ENCODE assay signal across 17 cellular contexts in genomic region chr2:134248913-134249312, GRCh38. TPM values are rescaled to one million over a fixed set of nuclear protein-coding genes. Genes with fewer than 3 reads are reported as not detected.
DNase-seq lines count a peak whose midpoint lies in the region; ATAC-seq and TF ChIP-seq lines count a peak whose summit lies in the region.
"Had no signal": no experiment of that assay in that cellular context is flagged by ENCODE, and none has a peak within 500 bp of the region (broad histone marks: within the 10 kb centered on the region; RNA-seq: fewer than 3 reads in every experiment).

No MANE protein-coding gene starts in this region.

- peaks cover 15% of the 10 kb centered on the region for H3K4me1 ChIP-seq in mammary epithelial cell (ENCODE audit: insufficient read depth, low read length)
- peaks cover 100% of the 10 kb centered on the region for H3K4me1 ChIP-seq in OCI-LY7 (ENCODE audit: insufficient read depth, low read length, poor library complexity, severe bottlenecking)
- peaks cover 6 to 97% (median 59%) of the 10 kb centered on the region in 12 donors for H3K4me1 ChIP-seq in heart left ventricle

- H3K79me2 ChIP-seq in mammary epithelial cell (ENCODE audit: insufficient read depth, low read length) (peaks cover 46% of the 10 kb centered on the region), OCI-LY7 (ENCODE audit: insufficient read depth, low read depth, low read length) (peaks cover 71% of the 10 kb centered on the region; the same call in 1 of the 2 replicates)

- H3K36me3 ChIP-seq in mammary epithelial cell (ENCODE audit: insufficient read depth, low read length) (no peaks in the 10 kb centered on the region), OCI-LY7 (ENCODE audit: insufficient read depth, low read length) (no peaks in the 10 kb centered on the region), heart left ventricle (peaks cover 0 to 5% (median 0%) of the 10 kb centered on the region in 9 donors)

- CTCF ChIA-PET in MCF 10A (lab: Yijun Ruan, JAX), result interaction anchor here (0.5 to 0.7 kb wide), 4 partner anchors 120 to 202 kb away, joined by 3 read pairs; no protein-coding TSS in a partner anchor
- CTCF ChIA-PET in mammary epithelial cell (lab: Charles Lee; ENCODE audit: low non-redundant PET), result no interaction called here
- CTCF ChIA-PET in OCI-LY7 (lab: Charles Lee; ENCODE audit: unreplicated experiment), result no interaction called here
- CTCF ChIA-PET in WTC11 (lab: Charles Lee), result no interaction called here

- TF ChIP-seq POLR2A in heart left ventricle (IDR thresholded peaks at IDR 0.05), result no peak

- H3K27me3 Mint-ChIP-seq in MCF 10A (ENCODE audit: insufficient read depth, unreplicated experiment), result no peaks in the 10 kb centered on the region
- no peaks in the 10 kb centered on the region for H3K27me3 Mint-ChIP-seq in stimulated activated memory B cell treated with anti-CD40 and anti-IgM and Interleukin-4, amounts not matched to agents 10 μg/mL and 1 μg/mL and 100 μg/mL, for 72 hours
- H3K27me3 Mint-ChIP-seq in WTC11 (ENCODE audit: low read depth), result no peaks in the 10 kb centered on the region

- H4K20me1 ChIP-seq in mammary epithelial cell (ENCODE audit: insufficient read depth, low read length) (no peaks in the 10 kb centered on the region), OCI-LY7 (ENCODE audit: insufficient read depth, low read length) (0 out of 2 replicates have a peak, but pooled peaks cover 4% of the 10 kb centered on the region)

- no peaks in the 10 kb centered on the region for H3K27me3 ChIP-seq in mammary epithelial cell (ENCODE audit: insufficient read depth, low read length)
- no peaks in the 10 kb centered on the region for H3K27me3 ChIP-seq in heart left ventricle

- H3K9me3 Mint-ChIP-seq in MCF 10A (ENCODE audit: unreplicated experiment) (no peaks in the 10 kb centered on the region), WTC11 (no peaks in the 10 kb centered on the region; the same call in 1 of the 2 replicates)
- no peaks in the 10 kb centered on the region for H3K9me3 Mint-ChIP-seq in stimulated activated memory B cell treated with anti-CD40 and anti-IgM and Interleukin-4, amounts not matched to agents 10 μg/mL and 1 μg/mL and 100 μg/mL, for 72 hours

- no peak overlapping the region for H3K4me2 ChIP-seq in mammary epithelial cell (ENCODE audit: insufficient read depth, low read depth, low read length)
- H3K4me2 ChIP-seq in OCI-LY7 (ENCODE audit: low read length), result peak overlapping the region; percentile 80

- H3K36me3 Mint-ChIP-seq in MCF 10A (ENCODE audit: insufficient read depth, unreplicated experiment) (peaks cover 6% of the 10 kb centered on the region), WTC11 (no peaks in the 10 kb centered on the region)
- no peaks in the 10 kb centered on the region for H3K36me3 Mint-ChIP-seq in stimulated activated memory B cell treated with anti-CD40 and anti-IgM and Interleukin-4, amounts not matched to agents 10 μg/mL and 1 μg/mL and 100 μg/mL, for 72 hours

- DNase-seq in MCF 10A (ENCODE audit: unreplicated experiment), result no peak
- no peak for DNase-seq in mammary epithelial cell
- no peak for DNase-seq in OCI-LY7 (ENCODE audit: low spot score)
- no peak for DNase-seq in heart left ventricle
- no peak for DNase-seq in WTC11 (ENCODE audit: low spot score)
- DNase-seq in NCI-H2029 (lab: John Stamatoyannopoulos, UW), result no peak
- DNase-seq: C1 segment of cervical spinal cord, Calu3, GOT3, NCI-H1048, NCI-H146, NCI-H345, NCI-H526 treated with DMSO at 0.1 percent for 48 hours had no signal

- in situ Hi-C loops in mammary epithelial cell (cut with MboI; ENCODE audit: low sequenced_read_pairs in 2 of 2), result loop anchor here in 1 of 2 donors (25.0 kb wide), 2 partner anchors 163 to 362 kb away; no protein-coding TSS in a partner anchor

- TF ChIP-seq CTCF in MCF 10A (IDR thresholded peaks at IDR 0.05; ENCODE audit: unreplicated experiment) (no peak), mammary epithelial cell (conservative IDR thresholded peaks at IDR 0.05 in 1 of 2, IDR thresholded peaks at IDR 0.05 in 1 of 2; ENCODE audit: extremely low read depth in 1 of 2, insufficient read depth in 1 of 2, low read depth in 1 of 2, low read length in 2 of 2) (no peak), OCI-LY7 (conservative IDR thresholded peaks at IDR 0.05; ENCODE audit: low read length) (no peak), heart left ventricle (IDR thresholded peaks at IDR 0.05) (no peak), WTC11 (IDR thresholded peaks at IDR 0.05) (no peak)

- no peak overlapping the region for H3K4me3 ChIP-seq in mammary epithelial cell (replicated peaks in 1 of 3; ENCODE audit: insufficient read depth in 1 of 3, low read depth in 2 of 3, low read length in 3 of 3)
- H3K4me3 ChIP-seq in OCI-LY7 (ENCODE audit: low read depth, low read length, poor library complexity, severe bottlenecking), result no peak overlapping the region
- H3K4me3 ChIP-seq in heart left ventricle, result no peak overlapping the region
- H3K4me3 ChIP-seq: SK-N-MC had no signal

- dilution Hi-C loops in mammary epithelial cell (cut with HindIII; ENCODE audit: low sequenced_read_pairs), result no loop called here

- peaks cover 16% of the 10 kb centered on the region for H3K4me1 Mint-ChIP-seq in MCF 10A (ENCODE audit: insufficient read depth, unreplicated experiment)
- H3K4me1 Mint-ChIP-seq in stimulated activated memory B cell treated with anti-CD40 and anti-IgM and Interleukin-4, amounts not matched to agents 10 μg/mL and 1 μg/mL and 100 μg/mL, for 72 hours, result peaks cover 99% of the 10 kb centered on the region
- peaks cover 40% of the 10 kb centered on the region for H3K4me1 Mint-ChIP-seq in WTC11

- H3K27ac Mint-ChIP-seq in MCF 10A (ENCODE audit: low read depth, unreplicated experiment), result peak overlapping the region; percentile 4
- H3K27ac Mint-ChIP-seq in stimulated activated memory B cell treated with anti-CD40 and anti-IgM and Interleukin-4, amounts not matched to agents 10 μg/mL and 1 μg/mL and 100 μg/mL, for 72 hours, result peak overlapping the region; percentile 73
- no peak overlapping the region for H3K27ac Mint-ChIP-seq in WTC11

- H3K4me3 Mint-ChIP-seq in MCF 10A (ENCODE audit: unreplicated experiment) (no peak overlapping the region), WTC11 (no peak overlapping the region)
- no peak overlapping the region for H3K4me3 Mint-ChIP-seq in stimulated activated memory B cell treated with anti-CD40 and anti-IgM and Interleukin-4, amounts not matched to agents 10 μg/mL and 1 μg/mL and 100 μg/mL, for 72 hours

- POLR2A ChIA-PET in MCF 10A (lab: Yijun Ruan, JAX), result no interaction called here
- POLR2A ChIA-PET in OCI-LY7 (lab: Charles Lee), result interaction anchor here (0.5 to 1.6 kb wide), 6 partner anchors 9 to 1874 kb away, joined by 3 to 5 read pairs (median 4); no protein-coding TSS in a partner anchor
- POLR2A ChIA-PET in WTC11 (lab: Charles Lee), result no interaction called here

- BruUV-seq in MCF 10A (replicated peaks; lab: Mats Ljungman, UMichigan) (no TSS peak), mammary epithelial cell (replicated peaks; lab: Mats Ljungman, UMichigan) (no TSS peak), OCI-LY7 (replicated peaks; lab: Mats Ljungman, UMichigan) (no TSS peak)

- H3K9me3 ChIP-seq in mammary epithelial cell (replicated peaks; ENCODE audit: insufficient read depth, low read length), result no peaks in the 10 kb centered on the region
- no peaks in the 10 kb centered on the region for H3K9me3 ChIP-seq in OCI-LY7 (ENCODE audit: low read length)
- H3K9me3 ChIP-seq in heart left ventricle, result no peaks in the 10 kb centered on the region

- ATAC-seq in heart left ventricle, result peak in 3 of 4 donors; percentile 41 to 45 (median 42)
- no peak for ATAC-seq in stimulated activated memory B cell treated with anti-CD40 and anti-IgM and Interleukin-4, amounts not matched to agents 10 μg/mL and 1 μg/mL and 100 μg/mL, for 72 hours
- no peak for ATAC-seq in WTC11
- ATAC-seq in GM19463 (IDR thresholded peaks at IDR 0.05; ENCODE audit: unreplicated experiment), result no peak

- WGBS in mammary epithelial cell (ENCODE audit: low coverage, missing lambda C conversion rate), result 89% methylated on average over 2 of the region's 2 CpGs
- 83 to 94% (median 90%) methylated on average over 2 of the region's 2 CpGs for WGBS in heart left ventricle, 4 donors

- no peak overlapping the region for H3K9ac ChIP-seq in mammary epithelial cell (ENCODE audit: insufficient read depth, low read length)

- intact Hi-C loops in MCF 10A (cut with micrococcal nuclease) (no loop called here), mammary epithelial cell (cut with micrococcal nuclease) (no loop called here), OCI-LY7 (cut with micrococcal nuclease; ENCODE audit: unreplicated experiment) (loop anchor here (5.0 kb wide), 1 partner anchor 33 kb away; no protein-coding TSS in a partner anchor), heart left ventricle (cut with DNase I) (loop anchor here (5.0 to 10.0 kb wide), 6 partner anchors 47 to 364 kb away; no protein-coding TSS in a partner anchor)

- H3K27ac ChIP-seq in mammary epithelial cell (ENCODE audit: insufficient read depth, low read depth, low read length) (no peak overlapping the region), OCI-LY7 (ENCODE audit: low read depth, low read length, poor library complexity, severe bottlenecking) (no peak overlapping the region), heart left ventricle (peak overlapping the region in 1 of 12 donors; percentile 42)
- H3K27ac ChIP-seq: 22Rv1, SK-N-MC had no signal

- H3K9me2 ChIP-seq in OCI-LY7 (ENCODE audit: insufficient read depth, low read length), result no peaks in the 10 kb centered on the region

- H2AFZ ChIP-seq in mammary epithelial cell (ENCODE audit: low read depth, low read length) (no peak overlapping the region), OCI-LY7 (ENCODE audit: low read length) (no peak overlapping the region)

RNA-seq across cellular contexts. Expression of gene MGAT5, which starts 5.0 kb away (rescaled TPM):
- 22.2 and 32.3 TPM in 2 replicates for total RNA-seq in MCF 10A (2022)
- 10 to 100 TPM; 43.3 to 63.2 TPM for total RNA-seq in mammary epithelial cell
- 22.9 TPM for polyA plus RNA-seq in mammary epithelial cell
- polyA minus RNA-seq in mammary epithelial cell, result 68.7 TPM
- total RNA-seq in OCI-LY7 (2014; rRNA removed; shearing (Covaris generic)), result 39.1 and 60.8 TPM in 2 replicates
- total RNA-seq in OCI-LY7 (2022), result 58.4 and 68.0 TPM in 2 replicates
- total RNA-seq in heart left ventricle, result 100 to 1,000 TPM in 3 of 9 donors, 10 to 100 TPM in 6; 63.1 to 116 (median 84.5) TPM
- polyA plus RNA-seq in heart left ventricle, result 10 to 100 TPM in 1 of 2 donors, 1 to 10 TPM in 1; 9.7 to 38.8 TPM
- 43.6 to 52.4 TPM (median 47.7 TPM) in 3 replicates for total RNA-seq in WTC11 (2021)

Comparison
In these comparisons a context has a peak if more than half of its experiments do, and no peak if none do; other contexts are left out.
1. ATAC-seq: peak in heart left ventricle (3 of 4); none in stimulated activated memory B cell treated with anti-CD40 and anti-IgM and Interleukin-4, amounts not matched to agents 10 μg/mL and 1 μg/mL and 100 μg/mL, for 72 hours (single experiment), WTC11 (single experiment) and GM19463 (single experiment).
2. intact Hi-C loops: an anchor here in OCI-LY7 (5.0 kb wide) and heart left ventricle (5.0 to 10.0 kb wide); none called in MCF 10A and mammary epithelial cell.